In genomic region chr9:125537442-125538091, GRCh38 we compare ENCODE assay signal across 1 cellular context.
A peak's percentile ranks its signal among the peaks of the same experiment; 100 is the strongest.
TF ChIP-seq lines count a peak whose summit lies in the region.

No MANE protein-coding gene starts in this region.

TF ChIP-seq in HEK293, 187 proteins besides CTCF, POLR2A, EP300 and RAD21:
- no peak for TF ChIP-seq ZFP3 (tag by site-specific recombination; IDR thresholded peaks at IDR 0.05; ENCODE audit: low read depth)
- no peak for TF ChIP-seq ZNF148 (tag by site-specific recombination; IDR thresholded peaks at IDR 0.05; ENCODE audit: borderline replicate concordance)
- TF ChIP-seq ZNF580 (tag by site-specific recombination; IDR thresholded peaks at IDR 0.05), result no peak
- 0 out of 2 replicates have a peak, but pooled peaks have one; percentile 29 for TF ChIP-seq ZNF335 (tag by site-specific recombination; conservative IDR thresholded peaks at IDR 0.05)
